Comparison of ENCODE assay signal across 8 cellular contexts in genomic region chr20:3820901-3821727, GRCh38. TPM values are rescaled to one million over a fixed set of nuclear protein-coding genes. Genes with fewer than 3 reads are reported as not detected.
DNase-seq lines count a peak whose midpoint lies in the region; ATAC-seq and TF ChIP-seq lines count a peak whose summit lies in the region.

No MANE protein-coding gene starts in this region.

- intact Hi-C loops in sciatic nerve (cut with DNase I), result loop anchor here (2.0 kb wide), 1 partner anchor 34 kb away; the partner anchor contains the start of gene CENPB

- ATAC-seq in GM18873 (IDR thresholded peaks at IDR 0.05; ENCODE audit: low FRiP score, unreplicated experiment) (peak; percentile 4), sciatic nerve (no peak)

- peak overlapping the region; percentile 99 for H3K27ac Mint-ChIP-seq in progenitor cell of endocrine pancreas

- H3K9me3 ChIP-seq in MG63, result no peaks in the 10 kb centered on the region

- H3K4me1 Mint-ChIP-seq in progenitor cell of endocrine pancreas (ENCODE audit: low read depth), result peaks cover 12% of the 10 kb centered on the region

- TF ChIP-seq CTCF in epithelial cell of esophagus (IDR thresholded peaks at IDR 0.05; ENCODE audit: insufficient read depth, low read depth, low read length, missing control alignments) (no peak), progenitor cell of endocrine pancreas (IDR thresholded peaks at IDR 0.05; ENCODE audit: unreplicated experiment) (no peak)

- peaks cover 10% of the 10 kb centered on the region; the same call in 1 of the 2 replicates for H3K36me3 ChIP-seq in MG63

- peaks cover 6% of the 10 kb centered on the region for H3K27me3 Mint-ChIP-seq in progenitor cell of endocrine pancreas

- H3K4me3 Mint-ChIP-seq in progenitor cell of endocrine pancreas (ENCODE audit: low read depth), result peak overlapping the region; percentile 85

- H3K36me3 Mint-ChIP-seq in progenitor cell of endocrine pancreas (ENCODE audit: insufficient read depth), result peaks cover 3% of the 10 kb centered on the region

- DNase-seq in MG63 (peak; percentile 45), epithelial cell of esophagus (ENCODE audit: low read depth) (no peak), progenitor cell of endocrine pancreas (ENCODE audit: low spot score, unreplicated experiment) (no peak), NCI-H1105 treated with DMSO at 0.1 percent for 48 hours (lab: John Stamatoyannopoulos, UW) (no peak), putamen (ENCODE audit: low spot score) (no peak), sciatic nerve (ENCODE audit: low spot score) (no peak), NCI-H1694 treated with DMSO at 0.1 percent for 48 hours (lab: John Stamatoyannopoulos, UW) (no peak)

- no peaks in the 10 kb centered on the region for H3K27me3 ChIP-seq in MG63

- H3K4me3 ChIP-seq in MG63 (peak overlapping the region; percentile 80), epithelial cell of esophagus (ENCODE audit: low read length) (peak overlapping the region; percentile 84)

- H3K9me3 Mint-ChIP-seq in progenitor cell of endocrine pancreas (ENCODE audit: low read depth), result no peaks in the 10 kb centered on the region

RNA-seq across cellular contexts. Expression of gene AP5S1, which starts 0.8 kb away (rescaled TPM):
- 11.6 and 24.6 TPM in 2 replicates for total RNA-seq in MG63 (2014; rRNA removed; shearing (Covaris generic); ENCODE audit: low replicate concordance)
- total RNA-seq in progenitor cell of endocrine pancreas (12.3 and 13.2 TPM in 2 replicates), sciatic nerve (8.4 TPM)

RNA-seq across cellular contexts. Expression of gene CDC25B, which starts 25.0 kb away (rescaled TPM):
- total RNA-seq in MG63 (2014; rRNA removed; shearing (Covaris generic); ENCODE audit: low replicate concordance), result 13.9 and 16.0 TPM in 2 replicates
- total RNA-seq in progenitor cell of endocrine pancreas, result 36.7 and 37.6 TPM in 2 replicates
- total RNA-seq in sciatic nerve, result 55.2 TPM

RNA-seq across cellular contexts. Expression of gene MAVS, which starts 25.5 kb away (rescaled TPM):
- total RNA-seq in MG63 (2014; rRNA removed; shearing (Covaris generic); ENCODE audit: low replicate concordance), result 4.4 and 6.2 TPM in 2 replicates
- total RNA-seq in progenitor cell of endocrine pancreas (42.2 and 43.8 TPM in 2 replicates), sciatic nerve (37.8 TPM)

RNA-seq across cellular contexts. Expression of gene CENPB, which starts 34.6 kb away (rescaled TPM):
- 50.0 and 81.5 TPM in 2 replicates for total RNA-seq in MG63 (2014; rRNA removed; shearing (Covaris generic); ENCODE audit: low replicate concordance)
- 49.6 and 53.8 TPM in 2 replicates for total RNA-seq in progenitor cell of endocrine pancreas
- total RNA-seq in sciatic nerve, result 71.0 TPM

RNA-seq across cellular contexts. Expression of gene SPEF1, which starts 39.9 kb away (rescaled TPM):
- 0.95 TPM in 1 of 2 replicates, not detected in the other for total RNA-seq in MG63 (2014; rRNA removed; shearing (Covaris generic); ENCODE audit: low replicate concordance)
- total RNA-seq in progenitor cell of endocrine pancreas (1.7 and 1.9 TPM in 2 replicates), sciatic nerve (not detected)
